8 cellular contexts compared by ENCODE assay signal in the genomic region with DNA sequence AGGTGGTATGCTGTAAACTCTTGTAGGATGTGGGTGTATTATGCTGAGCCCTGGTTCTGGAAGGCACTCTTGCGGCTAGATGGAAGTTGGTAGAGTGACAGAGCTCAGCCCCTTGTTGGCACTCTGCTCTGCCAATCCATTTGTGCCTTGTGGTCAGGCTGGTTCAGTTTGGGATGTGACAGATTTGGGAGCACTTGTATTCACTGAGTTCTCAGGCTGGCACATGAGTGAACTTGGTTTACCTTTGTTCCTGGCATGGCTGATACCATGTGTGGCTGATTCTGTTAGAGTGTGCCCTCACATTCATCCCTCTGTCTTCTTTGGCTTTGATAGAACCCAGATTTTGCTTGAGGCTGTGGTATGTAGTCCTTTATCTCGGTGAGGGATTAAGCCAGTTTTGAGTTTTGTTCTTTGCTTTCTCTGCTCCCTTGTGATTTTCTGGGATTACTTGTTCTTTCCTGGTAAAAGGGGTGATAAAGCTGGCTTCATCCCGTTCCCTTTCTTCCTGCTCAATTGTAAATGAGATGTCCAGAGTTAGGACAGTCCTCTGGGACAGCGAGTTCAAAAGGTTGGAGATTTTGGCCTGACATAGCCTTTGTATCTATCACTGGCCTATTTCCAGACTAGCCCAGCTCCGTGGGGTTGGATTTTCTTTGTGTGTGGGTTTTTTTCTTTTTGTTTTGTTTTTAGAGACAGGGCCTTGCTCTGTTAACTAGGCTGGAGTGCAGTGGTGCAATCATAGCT. TPM values are rescaled to one million over a fixed set of nuclear protein-coding genes. Genes with fewer than 3 reads are reported as not detected.
A peak's percentile ranks its signal among the peaks of the same experiment; 100 is the strongest.
DNase-seq lines count a peak whose midpoint lies in the region; ATAC-seq and TF ChIP-seq lines count a peak whose summit lies in the region.
"Not testable (repeated sequence)": the region's sequence is repeated elsewhere in the genome, so short reads cannot be mapped to it uniquely, and the experiment has no call there.

No MANE protein-coding gene starts in this region.

- intact Hi-C loops in dorsolateral prefrontal cortex (cut with DNase I); Right ventricle myocardium superior (cut with DNase I); transverse colon (cut with DNase I; ENCODE audit: low total_unique reads): not testable (repeated sequence)

- 0 out of 2 replicates have a peak overlapping the region, but pooled peaks have one; percentile 12 for H3K4me3 ChIP-seq in DOHH2 (ENCODE audit: low read length)
- H3K4me3 ChIP-seq in dorsolateral prefrontal cortex, transverse colon: not testable (repeated sequence)

- not testable (repeated sequence) for H3K27me3 Mint-ChIP-seq in neural crest cell (ENCODE audit: low read depth); stimulated activated memory B cell treated with anti-CD40 and anti-IgM and Interleukin-4, amounts not matched to agents 10 μg/mL and 1 μg/mL and 100 μg/mL, for 72 hours

- CTCF ChIA-PET in RWPE1 (lab: Yijun Ruan, JAX), result not testable (repeated sequence)

- not testable (repeated sequence) for H3K79me2 ChIP-seq in DOHH2 (ENCODE audit: control insufficient read depth, low read length)

- not testable (repeated sequence) for H3K9me3 ChIP-seq in DOHH2 (ENCODE audit: control insufficient read depth, insufficient read depth, low read length); transverse colon

- H3K36me3 Mint-ChIP-seq in neural crest cell (ENCODE audit: low read depth), result not testable (repeated sequence)
- peaks cover 35% of the 10 kb centered on the region for H3K36me3 Mint-ChIP-seq in stimulated activated memory B cell treated with anti-CD40 and anti-IgM and Interleukin-4, amounts not matched to agents 10 μg/mL and 1 μg/mL and 100 μg/mL, for 72 hours

- H3K27ac ChIP-seq in DOHH2 (ENCODE audit: low read depth, low read length) (peak overlapping the region; percentile 67), RWPE1 (0 out of 2 replicates have a peak overlapping the region, but pooled peaks have one; percentile 32), dorsolateral prefrontal cortex (peak overlapping the region in 51 of 59 donors; percentile 8 to 84 (median 61)), transverse colon (peak overlapping the region in 3 of 4 donors; percentile 7 to 25 (median 13))

- POLR2A ChIA-PET in RWPE1 (lab: Yijun Ruan, JAX; ENCODE audit: low non-redundant PET), result not testable (repeated sequence)

- TF ChIP-seq POLR2A in transverse colon (IDR thresholded peaks at IDR 0.05), result not testable (repeated sequence)

- WGBS in transverse colon (ENCODE audit: low coverage in 1 of 2), 2 donors, result 83 to 89% methylated on average over 3 to 5 of the region's 5 CpGs

- H3F3A ChIP-seq in DOHH2 (ENCODE audit: control insufficient read depth, insufficient read depth), result not testable (repeated sequence)

- peak overlapping the region; percentile 64 for H3K4me2 ChIP-seq in DOHH2 (ENCODE audit: low read length)

- not testable (repeated sequence) for H3K9me3 Mint-ChIP-seq in neural crest cell; stimulated activated memory B cell treated with anti-CD40 and anti-IgM and Interleukin-4, amounts not matched to agents 10 μg/mL and 1 μg/mL and 100 μg/mL, for 72 hours

- H4K20me1 ChIP-seq in DOHH2 (ENCODE audit: control insufficient read depth, insufficient read depth, low read depth, low read length), result not testable (repeated sequence)

- H3K27me3 ChIP-seq in DOHH2 (ENCODE audit: control insufficient read depth, low read length); dorsolateral prefrontal cortex; transverse colon: not testable (repeated sequence)

- peaks cover 52% of the 10 kb centered on the region for H3K4me1 ChIP-seq in DOHH2 (ENCODE audit: control insufficient read depth, low read length)
- not testable (repeated sequence) for H3K4me1 ChIP-seq in transverse colon

- ATAC-seq in Right ventricle myocardium superior (ENCODE audit: poor library complexity), result peak; percentile 70
- ATAC-seq in left lobe of liver, result peak; percentile 80
- ATAC-seq in stimulated activated memory B cell treated with anti-CD40 and anti-IgM and Interleukin-4, amounts not matched to agents 10 μg/mL and 1 μg/mL and 100 μg/mL, for 72 hours, result peak; percentile 35

- in situ Hi-C loops in transverse colon (cut with MboI; ENCODE audit: low pct_ligation_motif_present in 1 of 4, low pct_unique_long_range_greater_than_20kb in 1 of 4, low sequenced_read_pairs in 3 of 4), result not testable (repeated sequence)

- not testable (repeated sequence) for H3K4me3 Mint-ChIP-seq in neural crest cell; stimulated activated memory B cell treated with anti-CD40 and anti-IgM and Interleukin-4, amounts not matched to agents 10 μg/mL and 1 μg/mL and 100 μg/mL, for 72 hours

- DNase-seq in RWPE1 (ENCODE audit: low spot score); dorsolateral prefrontal cortex; Right ventricle myocardium superior; left lobe of liver (ENCODE audit: low spot score); neural crest cell (ENCODE audit: low read depth, low spot score); transverse colon: not testable (repeated sequence)

- H3K27ac Mint-ChIP-seq in neural crest cell (ENCODE audit: unreplicated experiment), result peak overlapping the region; percentile 21
- H3K27ac Mint-ChIP-seq in stimulated activated memory B cell treated with anti-CD40 and anti-IgM and Interleukin-4, amounts not matched to agents 10 μg/mL and 1 μg/mL and 100 μg/mL, for 72 hours, result peak overlapping the region; percentile 92

- H3K36me3 ChIP-seq in DOHH2 (ENCODE audit: control insufficient read depth, low read length); transverse colon: not testable (repeated sequence)

- not testable (repeated sequence) for TF ChIP-seq EP300 in transverse colon (IDR thresholded peaks at IDR 0.05; ENCODE audit: low read depth)

- H3K4me1 Mint-ChIP-seq in neural crest cell, result not testable (repeated sequence)
- H3K4me1 Mint-ChIP-seq in stimulated activated memory B cell treated with anti-CD40 and anti-IgM and Interleukin-4, amounts not matched to agents 10 μg/mL and 1 μg/mL and 100 μg/mL, for 72 hours, result peaks cover 78% of the 10 kb centered on the region

- H3K9me2 ChIP-seq in DOHH2 (replicated peaks; ENCODE audit: control insufficient read depth, low read length), result not testable (repeated sequence)

- TF ChIP-seq CTCF in DOHH2 (IDR thresholded peaks at IDR 0.05; ENCODE audit: low read depth, low read length, poor library complexity, severe bottlenecking); RWPE1 (conservative IDR thresholded peaks at IDR 0.05; ENCODE audit: low read depth); dorsolateral prefrontal cortex (IDR thresholded peaks at IDR 0.05 in 54 of 56, conservative IDR thresholded peaks at IDR 0.05 in 2 of 56; ENCODE audit: low read depth in 1 of 56, partially characterized antibody in 56 of 56); neural crest cell (conservative IDR thresholded peaks at IDR 0.05); transverse colon (IDR thresholded peaks at IDR 0.05): not testable (repeated sequence)

RNA-seq across cellular contexts. Expression of a gene that starts 59.0 kb away (rescaled TPM):
- total RNA-seq in dorsolateral prefrontal cortex (10 to 100 TPM; 26.7 to 87.0 (median 46.5) TPM), Right ventricle myocardium superior (16.5 TPM), left lobe of liver (9.9 TPM), neural crest cell (15.1 and 17.5 TPM in 2 replicates), transverse colon (10 to 100 TPM; 18.1 to 36.3 (median 20.1) TPM)

Comparison
In these comparisons a context has a peak if more than half of its experiments do, and no peak if none do; other contexts are left out.
1. H3K27ac ChIP-seq: peak in every context shown above with its lines; median percentile 67 in DOHH2; 61 in dorsolateral prefrontal cortex; 32 in RWPE1; 13 in transverse colon.